In genomic region chr20:39812116-39812515, GRCh38 we compare ENCODE assay signal across 24 cellular contexts.
DNase-seq lines count a peak whose midpoint lies in the region; ATAC-seq and TF ChIP-seq lines count a peak whose summit lies in the region.
"Had no signal": no experiment of that assay in that cellular context is flagged by ENCODE, and none has a peak within 500 bp of the region (broad histone marks: within the 10 kb centered on the region; RNA-seq: fewer than 3 reads in every experiment).

No MANE protein-coding gene starts in this region.

- intact Hi-C loops in colonic mucosa (cut with DNase I): no loop called here

- no peaks in the 10 kb centered on the region for H3K9me3 ChIP-seq in RWPE2 (ENCODE audit: severe bottlenecking)
- no peaks in the 10 kb centered on the region for H3K9me3 ChIP-seq in smooth muscle cell (replicated peaks; ENCODE audit: low read depth)
- no peaks in the 10 kb centered on the region for H3K9me3 ChIP-seq in colonic mucosa
- H3K9me3 ChIP-seq: lower lobe of right lung had no signal

- no peak overlapping the region for H3K9ac ChIP-seq in smooth muscle cell (ENCODE audit: low read depth)
- H3K9ac ChIP-seq in colonic mucosa (ENCODE audit: low read depth in 2 of 2, low read length in 2 of 2): no peak overlapping the region

- H3K36me3 ChIP-seq in RWPE2 (ENCODE audit: low read depth) (no peaks in the 10 kb centered on the region), smooth muscle cell (ENCODE audit: low read depth) (no peaks in the 10 kb centered on the region), colonic mucosa (no peaks in the 10 kb centered on the region)
- H3K36me3 ChIP-seq: lower lobe of right lung had no signal

- peak; percentile 48 for DNase-seq in NCI-H2171 treated with DMSO at 0.1 percent for 48 hours (lab: John Stamatoyannopoulos, UW)
- no peak for DNase-seq in NCI-H2171 (lab: John Stamatoyannopoulos, UW)
- DNase-seq in RWPE2 (ENCODE audit: low spot score): no peak
- DNase-seq in smooth muscle cell (lab: John Stamatoyannopoulos, UW; ENCODE audit: unreplicated experiment): no peak
- DNase-seq in colonic mucosa: no peak
- no peak for DNase-seq in GM19240 (ENCODE audit: insufficient read length, low spot score)
- DNase-seq: 8988T; activated CD4-positive, alpha-beta T cell treated with anti-CD3 and anti-CD28 coated beads, Interleukin-2, amount 50 U/mL, for 4 hours; activated CD8-positive, alpha-beta memory T cell treated with anti-CD3 and anti-CD28 coated beads, Interleukin-2, amount 10 ng/mL, durations not matched to agents 7 days and 5 days; activated T-cell treated with anti-CD3 and anti-CD28 coated beads, Interleukin-2, amount 50 U/mL, for 72 hours; COR-L47; lower lobe of right lung; naive thymus-derived CD4-positive, alpha-beta T cell; NCI-H1694 treated with DMSO at 0.1 percent for 48 hours; NCI-H82; occipital lobe had no signal

- H4K20me1 ChIP-seq in smooth muscle cell (ENCODE audit: low read depth): no peaks in the 10 kb centered on the region

- TF ChIP-seq CTCF in RWPE2 (IDR thresholded peaks at IDR 0.05; ENCODE audit: poor library complexity, severe bottlenecking) (no peak), smooth muscle cell (IDR thresholded peaks at IDR 0.05; ENCODE audit: borderline replicate concordance, insufficient read depth, poor library complexity, severe bottlenecking) (no peak), colonic mucosa (IDR thresholded peaks at IDR 0.05) (no peak)

- H2AFZ ChIP-seq in smooth muscle cell (ENCODE audit: low read depth): peak overlapping the region; percentile 19
- H2AFZ ChIP-seq: GM23338, hepatocyte had no signal

- peak; percentile 98 for ATAC-seq in RWPE2 (ENCODE audit: low read depth)
- peak; percentile 98 for ATAC-seq in esophagus mucosa
- ATAC-seq in HG03108 (IDR thresholded peaks at IDR 0.05; ENCODE audit: unreplicated experiment): no peak
- ATAC-seq: activated CD4-positive, CD25-positive, alpha-beta regulatory T cell treated with anti-CD3 and anti-CD28 coated beads, Interleukin-2, amount 50 U/mL, for 24 hours; activated CD8-positive, alpha-beta memory T cell treated with anti-CD3 and anti-CD28 coated beads, Interleukin-2, amount 10 ng/mL, durations not matched to agents 7 days and 5 days; activated T-cell treated with anti-CD3 and anti-CD28 coated beads, Interleukin-2, amount 50 U/mL, for 72 hours; GM23338; lower lobe of right lung; naive thymus-derived CD4-positive, alpha-beta T cell; stimulated activated effector memory CD8-positive, alpha-beta T cell treated with anti-CD3 and anti-CD28 coated beads, Interleukin-12 subunit alpha, Interleukin-12 subunit beta, amount 100 ng/mL, for 72 hours had no signal

- H3K4me3 ChIP-seq in RWPE2 (ENCODE audit: severe bottlenecking) (no peak overlapping the region), smooth muscle cell (no peak overlapping the region), colonic mucosa (no peak overlapping the region)
- H3K4me3 ChIP-seq: GM23338, hepatocyte, lower lobe of right lung, SK-N-MC had no signal

- no peaks in the 10 kb centered on the region for H3K79me2 ChIP-seq in smooth muscle cell (ENCODE audit: low read depth)
- H3K79me2 ChIP-seq: hepatocyte had no signal

- WGBS in smooth muscle cell (ENCODE audit: low lambda C conversion rate): 73% methylated on average over 2 of the region's 2 CpGs

- H3F3A ChIP-seq in smooth muscle cell (ENCODE audit: low read depth): no peaks in the 10 kb centered on the region

- H3K4me1 ChIP-seq in RWPE2 (ENCODE audit: insufficient read depth, poor library complexity, severe bottlenecking) (peaks cover 10% of the 10 kb centered on the region), smooth muscle cell (ENCODE audit: low read depth) (no peaks in the 10 kb centered on the region), colonic mucosa (no peaks in the 10 kb centered on the region)
- H3K4me1 ChIP-seq: lower lobe of right lung had no signal

- no peak overlapping the region for H3K27ac ChIP-seq in RWPE2 (ENCODE audit: poor library complexity, severe bottlenecking)
- H3K27ac ChIP-seq in smooth muscle cell (ENCODE audit: low read depth): no peak overlapping the region
- no peak overlapping the region for H3K27ac ChIP-seq in colonic mucosa
- H3K27ac ChIP-seq: C4-2B, hepatocyte, lower lobe of right lung, SK-N-MC had no signal

- no peak overlapping the region for H3K4me2 ChIP-seq in smooth muscle cell
- H3K4me2 ChIP-seq: GM23338, hepatocyte had no signal

- H3K27me3 ChIP-seq in RWPE2 (ENCODE audit: insufficient read depth, poor library complexity, severe bottlenecking) (no peaks in the 10 kb centered on the region), smooth muscle cell (ENCODE audit: low read depth) (no peaks in the 10 kb centered on the region), colonic mucosa (no peaks in the 10 kb centered on the region)
- H3K27me3 ChIP-seq: hepatocyte had no signal
